In genomic region chr7:132024290-132024689, GRCh38 we compare ENCODE assay signal across 19 cellular contexts.
A peak's percentile ranks its signal among the peaks of the same experiment; 100 is the strongest.
DNase-seq lines count a peak whose midpoint lies in the region; ATAC-seq and TF ChIP-seq lines count a peak whose summit lies in the region.
"Had no signal": no experiment of that assay in that cellular context is flagged by ENCODE, and none has a peak within 500 bp of the region (broad histone marks: within the 10 kb centered on the region; RNA-seq: fewer than 3 reads in every experiment).

No MANE protein-coding gene starts in this region.

- no peak overlapping the region for H3K4me3 ChIP-seq in WERI-Rb-1 (ENCODE audit: low read depth, low read length)
- H3K4me3 ChIP-seq: A549, HAP-1 had no signal

- H3K27ac ChIP-seq in WERI-Rb-1, result no peak overlapping the region
- H3K27ac ChIP-seq: A549 had no signal

- H3K36me3 ChIP-seq in WERI-Rb-1, result no peaks in the 10 kb centered on the region
- H3K36me3 ChIP-seq: HAP-1 had no signal

- DNase-seq in left ventricle myocardium superior, result no peak
- no peak for DNase-seq in cardiac septum (ENCODE audit: low spot score)
- peak; percentile 58 for DNase-seq in NCI-H524 treated with DMSO at 0.1 percent for 48 hours (lab: John Stamatoyannopoulos, UW)
- DNase-seq in WERI-Rb-1, result peak; percentile 20
- DNase-seq in GM13977 (ENCODE audit: low spot score), result no peak
- DNase-seq: 8988T; ACHN; C1 segment of cervical spinal cord; Calu3; CD4-positive, alpha-beta memory T cell; COR-L47; DMS 273 treated with DMSO at 0.1 percent for 48 hours; DMS79; GF-D8; GOT3; HFFc6 had no signal

- ATAC-seq in left ventricle myocardium superior (peak; percentile 76), HG03460 (IDR thresholded peaks at IDR 0.05; ENCODE audit: unreplicated experiment) (no peak)

- intact Hi-C loops in left ventricle myocardium superior (cut with micrococcal nuclease) (no loop called here), cardiac septum (cut with DNase I) (no loop called here)

- H3K27me3 ChIP-seq in WERI-Rb-1 (ENCODE audit: insufficient read depth, low read depth, severe bottlenecking), result no peaks in the 10 kb centered on the region

- in situ Hi-C loops in GM13977 (cut with MboI; ENCODE audit: low pct_unique_long_range_greater_than_20kb, low sequenced_read_pairs, unreplicated experiment), result no loop called here

- no peaks in the 10 kb centered on the region for H3K9me3 ChIP-seq in WERI-Rb-1 (ENCODE audit: severe bottlenecking)
- H3K9me3 ChIP-seq: A549, HAP-1 had no signal

- TF ChIP-seq CTCF in WERI-Rb-1 (IDR thresholded peaks at IDR 0.05; ENCODE audit: low read depth, low read length), result no peak
- TF ChIP-seq CTCF in GM13977 (IDR thresholded peaks at IDR 0.05; ENCODE audit: extremely low read depth, insufficient read depth, missing control alignments), result no peak

Comparison
In these comparisons a context has a peak if more than half of its experiments do, and no peak if none do; other contexts are left out.
1. DNase-seq: peak in NCI-H524 treated with DMSO at 0.1 percent for 48 hours (single experiment) and WERI-Rb-1 (single experiment); none in left ventricle myocardium superior (single experiment), cardiac septum (single experiment) and GM13977 (single experiment).